Comparison of ENCODE assay signal across 10 cellular contexts in the genomic region with DNA sequence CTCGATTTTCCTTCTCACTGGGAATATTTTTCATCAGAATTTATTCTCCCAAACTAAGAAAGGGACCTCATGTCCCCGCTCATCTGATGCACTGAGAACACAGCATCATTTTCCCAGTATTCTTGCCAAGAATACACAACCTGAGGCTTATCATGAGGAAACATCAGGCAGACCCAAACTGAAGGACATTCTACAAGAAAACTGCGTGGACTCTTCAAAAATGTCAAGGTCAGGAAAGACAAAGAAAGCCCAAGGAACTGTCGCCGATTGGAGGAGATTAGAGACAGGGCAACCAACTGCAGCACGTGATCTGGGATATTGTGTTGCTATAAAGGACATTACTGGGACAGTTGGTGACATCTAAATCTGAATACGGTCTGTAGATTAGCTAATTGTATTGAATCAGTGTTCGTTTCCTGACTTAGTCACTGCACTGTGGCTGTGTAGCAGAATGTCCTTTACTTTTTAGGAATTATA.
DNase-seq lines count a peak whose midpoint lies in the region; ATAC-seq and TF ChIP-seq lines count a peak whose summit lies in the region.
"Had no signal": no experiment of that assay in that cellular context is flagged by ENCODE, and none has a peak within 500 bp of the region (broad histone marks: within the 10 kb centered on the region; RNA-seq: fewer than 3 reads in every experiment).

No MANE protein-coding gene starts in this region.

- peak overlapping the region; percentile 5 for H3K9ac ChIP-seq in SK-N-MC (ENCODE audit: insufficient read length)

- no peak for DNase-seq in SK-N-MC (ENCODE audit: low read depth, low spot score)
- peak; percentile 39 for DNase-seq in globus pallidus (ENCODE audit: low spot score)
- no peak for DNase-seq in ovary
- DNase-seq in COLO829 (ENCODE audit: low spot score): no peak
- no peak for DNase-seq in NCI-H526 treated with DMSO at 0.1 percent for 48 hours (lab: John Stamatoyannopoulos, UW)
- DNase-seq in NCI-H524 treated with DMSO at 0.1 percent for 48 hours (lab: John Stamatoyannopoulos, UW): no peak
- DNase-seq: CD4-positive, CD25-positive, alpha-beta regulatory T cell; central memory CD4-positive, alpha-beta T cell had no signal

- H3K9me3 ChIP-seq in SK-N-MC (ENCODE audit: low read depth, low read length): no peaks in the 10 kb centered on the region
- no peaks in the 10 kb centered on the region for H3K9me3 ChIP-seq in ovary

- no peaks in the 10 kb centered on the region for H3K36me3 ChIP-seq in SK-N-MC (ENCODE audit: insufficient read depth, low read length)
- H3K36me3 ChIP-seq in ovary: no peaks in the 10 kb centered on the region

- no peak for TF ChIP-seq CTCF in 22Rv1 (IDR thresholded peaks at IDR 0.05)
- no peak for TF ChIP-seq CTCF in ovary (IDR thresholded peaks at IDR 0.05)

- no peak overlapping the region for H3K4me3 ChIP-seq in SK-N-MC
- H3K4me3 ChIP-seq in ovary: peak overlapping the region; percentile 38

- no peak for TF ChIP-seq POLR2A in ovary (IDR thresholded peaks at IDR 0.05)

- WGBS in ovary, 3 donors: 25 to 33% (median 32%) methylated on average over 8 of the region's 8 CpGs

- peaks cover 2% of the 10 kb centered on the region for H3K4me1 ChIP-seq in ovary (ENCODE audit: insufficient read depth)

- no peaks in the 10 kb centered on the region for H3K27me3 ChIP-seq in ovary

- no peak for ATAC-seq in HG02763 (IDR thresholded peaks at IDR 0.05; ENCODE audit: unreplicated experiment)

- H3K27ac ChIP-seq in 22Rv1 (peak overlapping the region; percentile 26; the same call in 1 of the 2 replicates), SK-N-MC (no peak overlapping the region), ovary (peak overlapping the region in 1 of 2 donors; percentile 76)

- no peak for TF ChIP-seq EP300 in ovary (IDR thresholded peaks at IDR 0.05)

- intact Hi-C loops in ovary (cut with DNase I): loop anchor here (2.0 to 10.0 kb wide), 7 partner anchors 41 to 391 kb away; a partner anchor contains a TSS
